In genomic region chr18:76431437-76432273, GRCh38 we compare ENCODE assay signal across 17 cellular contexts.
A peak's percentile ranks its signal among the peaks of the same experiment; 100 is the strongest.
DNase-seq lines count a peak whose midpoint lies in the region; ATAC-seq, FAIRE-seq and TF ChIP-seq lines count a peak whose summit lies in the region.
"Had no signal": no experiment of that assay in that cellular context is flagged by ENCODE, and none has a peak within 500 bp of the region (broad histone marks: within the 10 kb centered on the region; RNA-seq: fewer than 3 reads in every experiment).

No MANE protein-coding gene starts in this region.

- H3K27me3 Mint-ChIP-seq in neural crest cell (ENCODE audit: low read depth) = no peaks in the 10 kb centered on the region
- H3K27me3 Mint-ChIP-seq in activated T-helper 2 cell treated with anti-CD3 and anti-CD28 coated beads, Interferon-gamma antibody, Interleukin-2, Interleukin-4, amounts not matched to agents 10 μg/mL and 5 μg/mL and 100 μg/mL, durations not matched to agents 14 hours and 24 hours and 36 hours (ENCODE audit: low read depth) = peaks cover 2% of the 10 kb centered on the region

- peaks cover 88% of the 10 kb centered on the region for H4K20me1 ChIP-seq in HepG2 (ENCODE audit: insufficient read depth, low read length)

- no peak overlapping the region for H3K27ac Mint-ChIP-seq in neural crest cell (ENCODE audit: unreplicated experiment)
- no peak overlapping the region for H3K27ac Mint-ChIP-seq in activated T-helper 2 cell treated with anti-CD3 and anti-CD28 coated beads, Interferon-gamma antibody, Interleukin-2, Interleukin-4, amounts not matched to agents 10 μg/mL and 5 μg/mL and 100 μg/mL, durations not matched to agents 14 hours and 24 hours and 36 hours

- no peak for TF ChIP-seq RAD21 in HepG2 (CRISPR knock-in tag; IDR thresholded peaks at IDR 0.05)

- H3K27me3 ChIP-seq in HepG2 (ENCODE audit: control insufficient read depth in 1 of 2, insufficient read depth in 2 of 2, low read length in 2 of 2) (no peaks in the 10 kb centered on the region), right lobe of liver (no peaks in the 10 kb centered on the region), bronchial epithelial cell (ENCODE audit: control insufficient read depth, insufficient read depth, low read length) (no peaks in the 10 kb centered on the region), esophagus squamous epithelium (no peaks in the 10 kb centered on the region)
- H3K27me3 ChIP-seq: Peyer's patch had no signal

- H3K36me3 ChIP-seq in HepG2 (replicated peaks in 1 of 2; ENCODE audit: control insufficient read depth in 1 of 2, insufficient read depth in 2 of 2, low read length in 2 of 2) (peaks cover 19 to 32% of the 10 kb centered on the region in 2 experiments), right lobe of liver (peaks cover 0 to 6% (median 0%) of the 10 kb centered on the region in 4 donors), bronchial epithelial cell (ENCODE audit: control insufficient read depth, insufficient read depth, low read length) (peaks cover 22% of the 10 kb centered on the region), esophagus squamous epithelium (peaks cover 0 to 47% (median 0%) of the 10 kb centered on the region in 3 donors)

- no peak for FAIRE-seq in HepG2 (lab: Jason Lieb, UNC)
- FAIRE-seq in bronchial epithelial cell (lab: Jason Lieb, UNC) = peak; percentile 13
- FAIRE-seq: A549 had no signal

- in situ Hi-C loops in HepG2 (cut with HindIII; ENCODE audit: extremely low pct_ligation_motif_present, low pct_unique_long_range_greater_than_20kb) = no loop called here

- H3K4me3 ChIP-seq in HepG2 (replicated peaks in 1 of 3; ENCODE audit: insufficient read depth in 1 of 3, low read depth in 2 of 3, low read length in 3 of 3) (no peak overlapping the region), right lobe of liver (no peak overlapping the region), bronchial epithelial cell (ENCODE audit: low read depth, low read length) (no peak overlapping the region), esophagus squamous epithelium (no peak overlapping the region)
- H3K4me3 ChIP-seq: A549, HAP-1, Peyer's patch had no signal

- H3K27ac ChIP-seq in HepG2 (ENCODE audit: extremely low read length, insufficient read depth, low read length) = no peak overlapping the region
- no peak overlapping the region for H3K27ac ChIP-seq in right lobe of liver
- H3K27ac ChIP-seq in esophagus squamous epithelium = no peak overlapping the region
- H3K27ac ChIP-seq: A549, Peyer's patch had no signal

- no peak for TF ChIP-seq EP300 in HepG2 (IDR thresholded peaks at IDR 0.05; ENCODE audit: low read depth in 2 of 2, low read length in 2 of 2)
- TF ChIP-seq EP300 in HepG2 (CRISPR knock-in tag; IDR thresholded peaks at IDR 0.05; ENCODE audit: borderline replicate concordance) = no peak

- H3K9ac ChIP-seq in HepG2 (ENCODE audit: insufficient read depth, low read depth, low read length) = no peak overlapping the region

- POLR2A ChIA-PET in HepG2 (lab: Yijun Ruan, JAX) = no interaction called here

- H3K4me1 Mint-ChIP-seq in neural crest cell = peaks cover 57% of the 10 kb centered on the region
- H3K4me1 Mint-ChIP-seq in activated T-helper 2 cell treated with anti-CD3 and anti-CD28 coated beads, Interferon-gamma antibody, Interleukin-2, Interleukin-4, amounts not matched to agents 10 μg/mL and 5 μg/mL and 100 μg/mL, durations not matched to agents 14 hours and 24 hours and 36 hours (ENCODE audit: low read depth) = no peaks in the 10 kb centered on the region

- H3K9me3 ChIP-seq in HepG2 (ENCODE audit: low read length) (no peaks in the 10 kb centered on the region), right lobe of liver (no peaks in the 10 kb centered on the region), esophagus squamous epithelium (no peaks in the 10 kb centered on the region)
- H3K9me3 ChIP-seq: A549, Caco-2, HAP-1, Peyer's patch had no signal

- peaks cover 25% of the 10 kb centered on the region for H3K36me3 Mint-ChIP-seq in neural crest cell (ENCODE audit: low read depth)
- H3K36me3 Mint-ChIP-seq in activated T-helper 2 cell treated with anti-CD3 and anti-CD28 coated beads, Interferon-gamma antibody, Interleukin-2, Interleukin-4, amounts not matched to agents 10 μg/mL and 5 μg/mL and 100 μg/mL, durations not matched to agents 14 hours and 24 hours and 36 hours (ENCODE audit: low read depth) = no peaks in the 10 kb centered on the region

- no peak overlapping the region for H2AFZ ChIP-seq in HepG2 (ENCODE audit: low read length)

- no peak for ATAC-seq in HepG2
- no peak for ATAC-seq in right lobe of liver
- ATAC-seq: A549 had no signal

- H3K4me3 Mint-ChIP-seq in neural crest cell = peak overlapping the region; percentile 13
- H3K4me3 Mint-ChIP-seq in activated T-helper 2 cell treated with anti-CD3 and anti-CD28 coated beads, Interferon-gamma antibody, Interleukin-2, Interleukin-4, amounts not matched to agents 10 μg/mL and 5 μg/mL and 100 μg/mL, durations not matched to agents 14 hours and 24 hours and 36 hours (ENCODE audit: low read depth) = no peak overlapping the region

- peaks cover under 1% of the 10 kb centered on the region; the same call in 1 of the 2 replicates for H3K4me1 ChIP-seq in HepG2 (ENCODE audit: insufficient read depth, low read length)
- H3K4me1 ChIP-seq in right lobe of liver = no peaks in the 10 kb centered on the region
- peaks cover 5 to 52% (median 13%) of the 10 kb centered on the region in 3 donors for H3K4me1 ChIP-seq in esophagus squamous epithelium
- H3K4me1 ChIP-seq: A549, Caco-2 had no signal

- H3K4me2 ChIP-seq in HepG2 (ENCODE audit: low read depth, low read length) = no peak overlapping the region
- H3K4me2 ChIP-seq: A549 had no signal

- 96% methylated on average over 23 of the region's 29 CpGs for WGBS in HepG2 (ENCODE audit: low lambda C conversion rate)
- WGBS in right lobe of liver (ENCODE audit: insufficient coverage, low coverage, low lambda C conversion rate, missing lambda C conversion rate) = 100% methylated on average over 1 of the region's 29 CpGs
- WGBS in esophagus squamous epithelium, 2 donors = 88 to 96% methylated on average over 16 to 23 of the region's 29 CpGs

- no peaks in the 10 kb centered on the region for H3K9me3 Mint-ChIP-seq in neural crest cell
- H3K9me3 Mint-ChIP-seq in activated T-helper 2 cell treated with anti-CD3 and anti-CD28 coated beads, Interferon-gamma antibody, Interleukin-2, Interleukin-4, amounts not matched to agents 10 μg/mL and 5 μg/mL and 100 μg/mL, durations not matched to agents 14 hours and 24 hours and 36 hours = no peaks in the 10 kb centered on the region

- BruUV-seq in HepG2 (replicated peaks; lab: Mats Ljungman, UMichigan) = no TSS peak

- intact Hi-C loops in HepG2 (cut with micrococcal nuclease; ENCODE audit: unreplicated experiment) = no loop called here
- intact Hi-C loops in right lobe of liver (cut with DNase I) = no loop called here
- intact Hi-C loops in activated T-helper 2 cell treated with anti-CD3 and anti-CD28 coated beads, Interferon-gamma antibody, Interleukin-2, Interleukin-4, amounts not matched to agents 10 μg/mL and 5 μg/mL and 100 μg/mL, durations not matched to agents 14 hours and 24 hours and 36 hours (cut with micrococcal nuclease) = no loop called here
- intact Hi-C loops in esophagus squamous epithelium (cut with DNase I) = no loop called here

- no peak for DNase-seq in HepG2 (ENCODE audit: low spot score)
- DNase-seq in right lobe of liver = no peak
- DNase-seq in bronchial epithelial cell (ENCODE audit: low read depth) = no peak
- no peak for DNase-seq in neural crest cell (ENCODE audit: low read depth, low spot score)
- DNase-seq in activated CD8-positive, alpha-beta memory T cell treated with anti-CD3 and anti-CD28 coated beads, Interleukin-2, amount 50 U/mL, for 48 hours = no peak
- no peak for DNase-seq in activated T-helper 2 cell treated with anti-CD3 and anti-CD28 coated beads, Interferon-gamma antibody, Interleukin-2, Interleukin-4, amounts not matched to agents 10 μg/mL and 5 μg/mL and 100 μg/mL, durations not matched to agents 14 hours and 24 hours and 36 hours (ENCODE audit: low spot score)
- DNase-seq in erythroblast (lab: John Stamatoyannopoulos, UW) = no peak
- DNase-seq in esophagus squamous epithelium (lab: John Stamatoyannopoulos, UW) = no peak
- DNase-seq: Caco-2, DMS53, NCI-H146, NCI-H2227 treated with DMSO at 0.1 percent for 48 hours, NCI-H82, Peyer's patch, Right ventricle myocardium superior had no signal

- H3K79me2 ChIP-seq in HepG2 (ENCODE audit: insufficient read depth, low read length) = peaks cover 88% of the 10 kb centered on the region

- CTCF ChIA-PET in HepG2 (lab: Yijun Ruan, JAX; ENCODE audit: low intra/inter-chr PET ratio, low total read pairs) = no interaction called here

- no peak for TF ChIP-seq CTCF in HepG2 (CRISPR knock-in tag; IDR thresholded peaks at IDR 0.05)
- no peak for TF ChIP-seq CTCF in right lobe of liver (IDR thresholded peaks at IDR 0.05)
- TF ChIP-seq CTCF in bronchial epithelial cell (IDR thresholded peaks at IDR 0.05; ENCODE audit: insufficient read depth, low read length, severe bottlenecking) = no peak
- TF ChIP-seq CTCF in neural crest cell (conservative IDR thresholded peaks at IDR 0.05) = no peak
- no peak for TF ChIP-seq CTCF in esophagus squamous epithelium (IDR thresholded peaks at IDR 0.05)

- TF ChIP-seq POLR2A in HepG2 (IDR thresholded peaks at IDR 0.05; ENCODE audit: insufficient read depth in 1 of 2, low read depth in 2 of 2, low read length in 2 of 2) = no peak
- TF ChIP-seq POLR2A in right lobe of liver (IDR thresholded peaks at IDR 0.05) = no peak
- TF ChIP-seq POLR2A in erythroblast (IDR thresholded peaks at IDR 0.05; ENCODE audit: low read length) = no peak
- TF ChIP-seq POLR2A in esophagus squamous epithelium (IDR thresholded peaks at IDR 0.05) = no peak

TF ChIP-seq in HepG2, 621 proteins besides CTCF, POLR2A, EP300 and RAD21:
- no peak for TF ChIP-seq PRPF4 (IDR thresholded peaks at IDR 0.05; ENCODE audit: low read depth, low read length, poor library complexity, severe bottlenecking)
- peak; percentile 56 for TF ChIP-seq RBM22 (optimal IDR thresholded peaks at IDR 0.05; ENCODE audit: low read length)
TF ChIP-seq in HepG2: peak in this region for 1.
